In genomic region chr2:11869423-11869991, GRCh38 we compare ENCODE assay signal across 1 cellular context.
TF ChIP-seq lines count a peak whose summit lies in the region.

No MANE protein-coding gene starts in this region.

TF ChIP-seq in GM12878, 131 proteins besides CTCF, POLR2A, EP300 and RAD21 (continued from another document):
- no peak for TF ChIP-seq CUX1 (IDR thresholded peaks at IDR 0.05; ENCODE audit: insufficient replicate concordance, low read depth, low read length)
- TF ChIP-seq, protein P1, sequence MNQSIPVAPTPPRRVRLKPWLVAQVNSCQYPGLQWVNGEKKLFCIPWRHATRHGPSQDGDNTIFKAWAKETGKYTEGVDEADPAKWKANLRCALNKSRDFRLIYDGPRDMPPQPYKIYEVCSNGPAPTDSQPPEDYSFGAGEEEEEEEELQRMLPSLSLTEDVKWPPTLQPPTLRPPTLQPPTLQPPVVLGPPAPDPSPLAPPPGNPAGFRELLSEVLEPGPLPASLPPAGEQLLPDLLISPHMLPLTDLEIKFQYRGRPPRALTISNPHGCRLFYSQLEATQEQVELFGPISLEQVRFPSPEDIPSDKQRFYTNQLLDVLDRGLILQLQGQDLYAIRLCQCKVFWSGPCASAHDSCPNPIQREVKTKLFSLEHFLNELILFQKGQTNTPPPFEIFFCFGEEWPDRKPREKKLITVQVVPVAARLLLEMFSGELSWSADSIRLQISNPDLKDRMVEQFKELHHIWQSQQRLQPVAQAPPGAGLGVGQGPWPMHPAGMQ (IDR thresholded peaks at IDR 0.05; ENCODE audit: borderline replicate concordance), result no peak
- TF ChIP-seq, protein P2, sequence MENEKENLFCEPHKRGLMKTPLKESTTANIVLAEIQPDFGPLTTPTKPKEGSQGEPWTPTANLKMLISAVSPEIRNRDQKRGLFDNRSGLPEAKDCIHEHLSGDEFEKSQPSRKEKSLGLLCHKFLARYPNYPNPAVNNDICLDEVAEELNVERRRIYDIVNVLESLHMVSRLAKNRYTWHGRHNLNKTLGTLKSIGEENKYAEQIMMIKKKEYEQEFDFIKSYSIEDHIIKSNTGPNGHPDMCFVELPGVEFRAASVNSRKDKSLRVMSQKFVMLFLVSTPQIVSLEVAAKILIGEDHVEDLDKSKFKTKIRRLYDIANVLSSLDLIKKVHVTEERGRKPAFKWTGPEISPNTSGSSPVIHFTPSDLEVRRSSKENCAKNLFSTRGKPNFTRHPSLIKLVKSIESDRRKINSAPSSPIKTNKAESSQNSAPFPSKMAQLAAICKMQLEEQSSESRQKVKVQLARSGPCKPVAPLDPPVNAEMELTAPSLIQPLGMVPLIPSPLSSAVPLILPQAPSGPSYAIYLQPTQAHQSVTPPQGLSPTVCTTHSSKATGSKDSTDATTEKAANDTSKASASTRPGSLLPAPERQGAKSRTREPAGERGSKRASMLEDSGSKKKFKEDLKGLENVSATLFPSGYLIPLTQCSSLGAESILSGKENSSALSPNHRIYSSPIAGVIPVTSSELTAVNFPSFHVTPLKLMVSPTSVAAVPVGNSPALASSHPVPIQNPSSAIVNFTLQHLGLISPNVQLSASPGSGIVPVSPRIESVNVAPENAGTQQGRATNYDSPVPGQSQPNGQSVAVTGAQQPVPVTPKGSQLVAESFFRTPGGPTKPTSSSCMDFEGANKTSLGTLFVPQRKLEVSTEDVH (IDR thresholded peaks at IDR 0.05; ENCODE audit: low read depth, partially characterized antibody), result no peak
- TF ChIP-seq, protein P3, sequence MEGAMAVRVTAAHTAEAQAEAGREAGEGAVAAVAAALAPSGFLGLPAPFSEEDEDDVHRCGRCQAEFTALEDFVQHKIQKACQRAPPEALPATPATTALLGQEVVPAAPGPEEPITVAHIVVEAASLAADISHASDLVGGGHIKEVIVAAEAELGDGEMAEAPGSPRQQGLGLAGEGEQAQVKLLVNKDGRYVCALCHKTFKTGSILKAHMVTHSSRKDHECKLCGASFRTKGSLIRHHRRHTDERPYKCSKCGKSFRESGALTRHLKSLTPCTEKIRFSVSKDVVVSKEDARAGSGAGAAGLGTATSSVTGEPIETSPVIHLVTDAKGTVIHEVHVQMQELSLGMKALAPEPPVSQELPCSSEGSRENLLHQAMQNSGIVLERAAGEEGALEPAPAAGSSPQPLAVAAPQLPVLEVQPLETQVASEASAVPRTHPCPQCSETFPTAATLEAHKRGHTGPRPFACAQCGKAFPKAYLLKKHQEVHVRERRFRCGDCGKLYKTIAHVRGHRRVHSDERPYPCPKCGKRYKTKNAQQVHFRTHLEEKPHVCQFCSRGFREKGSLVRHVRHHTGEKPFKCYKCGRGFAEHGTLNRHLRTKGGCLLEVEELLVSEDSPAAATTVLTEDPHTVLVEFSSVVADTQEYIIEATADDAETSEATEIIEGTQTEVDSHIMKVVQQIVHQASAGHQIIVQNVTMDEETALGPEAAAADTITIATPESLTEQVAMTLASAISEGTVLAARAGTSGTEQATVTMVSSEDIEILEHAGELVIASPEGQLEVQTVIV (IDR thresholded peaks at IDR 0.05; ENCODE audit: borderline replicate concordance, partially characterized antibody), result no peak
- no peak for TF ChIP-seq SKIL (IDR thresholded peaks at IDR 0.05; ENCODE audit: low read depth, poor library complexity, severe bottlenecking)
- no peak for TF ChIP-seq STAT3 (IDR thresholded peaks at IDR 0.05; ENCODE audit: low read depth, low read length)
- no peak for TF ChIP-seq E2F4 (IDR thresholded peaks at IDR 0.05; ENCODE audit: low read depth, low read length)
- TF ChIP-seq MLLT1 (IDR thresholded peaks at IDR 0.05), result peak; percentile 57
- TF ChIP-seq, protein P4, sequence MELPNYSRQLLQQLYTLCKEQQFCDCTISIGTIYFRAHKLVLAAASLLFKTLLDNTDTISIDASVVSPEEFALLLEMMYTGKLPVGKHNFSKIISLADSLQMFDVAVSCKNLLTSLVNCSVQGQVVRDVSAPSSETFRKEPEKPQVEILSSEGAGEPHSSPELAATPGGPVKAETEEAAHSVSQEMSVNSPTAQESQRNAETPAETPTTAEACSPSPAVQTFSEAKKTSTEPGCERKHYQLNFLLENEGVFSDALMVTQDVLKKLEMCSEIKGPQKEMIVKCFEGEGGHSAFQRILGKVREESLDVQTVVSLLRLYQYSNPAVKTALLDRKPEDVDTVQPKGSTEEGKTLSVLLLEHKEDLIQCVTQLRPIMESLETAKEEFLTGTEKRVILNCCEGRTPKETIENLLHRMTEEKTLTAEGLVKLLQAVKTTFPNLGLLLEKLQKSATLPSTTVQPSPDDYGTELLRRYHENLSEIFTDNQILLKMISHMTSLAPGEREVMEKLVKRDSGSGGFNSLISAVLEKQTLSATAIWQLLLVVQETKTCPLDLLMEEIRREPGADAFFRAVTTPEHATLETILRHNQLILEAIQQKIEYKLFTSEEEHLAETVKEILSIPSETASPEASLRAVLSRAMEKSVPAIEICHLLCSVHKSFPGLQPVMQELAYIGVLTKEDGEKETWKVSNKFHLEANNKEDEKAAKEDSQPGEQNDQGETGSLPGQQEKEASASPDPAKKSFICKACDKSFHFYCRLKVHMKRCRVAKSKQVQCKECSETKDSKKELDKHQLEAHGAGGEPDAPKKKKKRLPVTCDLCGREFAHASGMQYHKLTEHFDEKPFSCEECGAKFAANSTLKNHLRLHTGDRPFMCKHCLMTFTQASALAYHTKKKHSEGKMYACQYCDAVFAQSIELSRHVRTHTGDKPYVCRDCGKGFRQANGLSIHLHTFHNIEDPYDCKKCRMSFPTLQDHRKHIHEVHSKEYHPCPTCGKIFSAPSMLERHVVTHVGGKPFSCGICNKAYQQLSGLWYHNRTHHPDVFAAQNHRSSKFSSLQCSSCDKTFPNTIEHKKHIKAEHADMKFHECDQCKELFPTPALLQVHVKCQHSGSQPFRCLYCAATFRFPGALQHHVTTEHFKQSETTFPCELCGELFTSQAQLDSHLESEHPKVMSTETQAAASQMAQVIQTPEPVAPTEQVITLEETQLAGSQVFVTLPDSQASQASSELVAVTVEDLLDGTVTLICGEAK (IDR thresholded peaks at IDR 0.05; ENCODE audit: borderline replicate concordance), result 0 out of 2 replicates have a peak, but pooled peaks have one; percentile 31
- TF ChIP-seq MTA3 (IDR thresholded peaks at IDR 0.05; ENCODE audit: borderline replicate concordance, low read length), result no peak
- no peak for TF ChIP-seq NR2F1 (conservative IDR thresholded peaks at IDR 0.05)
- TF ChIP-seq SMAD1 (IDR thresholded peaks at IDR 0.05; ENCODE audit: low read depth, partially characterized antibody), result no peak
- no peak for TF ChIP-seq SUZ12 (IDR thresholded peaks at IDR 0.05; ENCODE audit: unreplicated experiment)
- no peak for TF ChIP-seq SPI1 (IDR thresholded peaks at IDR 0.05; ENCODE audit: borderline replicate concordance, insufficient read depth, low read depth, low read length)
- TF ChIP-seq RUNX3 (IDR thresholded peaks at IDR 0.05; ENCODE audit: low read length), result no peak
- no peak for TF ChIP-seq GATAD2B (conservative IDR thresholded peaks at IDR 0.05; ENCODE audit: low read depth)
